Comparison of ENCODE assay signal across 13 cellular contexts in the genomic region with DNA sequence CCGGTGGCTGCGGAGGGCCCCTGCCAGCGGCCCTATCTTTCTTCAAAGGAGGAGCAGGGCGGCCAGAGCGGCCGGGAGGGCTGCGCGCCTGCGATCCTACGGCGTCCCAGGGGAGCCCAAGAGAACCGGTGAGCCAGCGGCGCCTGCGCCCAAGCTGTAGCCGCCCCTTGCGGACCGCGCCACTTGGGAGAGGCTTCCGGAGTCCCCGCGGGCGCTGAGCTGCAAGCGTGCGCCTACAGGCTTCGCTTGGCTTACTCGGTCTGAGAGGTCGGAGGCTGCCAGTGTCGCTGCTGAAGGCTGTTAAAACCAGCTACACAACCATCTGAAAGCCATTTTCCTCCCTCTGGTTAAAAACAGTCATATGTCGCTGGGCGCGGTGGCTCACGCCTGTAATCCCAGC. TPM values are rescaled to one million over a fixed set of nuclear protein-coding genes. Genes with fewer than 3 reads are reported as not detected.
A peak's percentile ranks its signal among the peaks of the same experiment; 100 is the strongest.
DNase-seq lines count a peak whose midpoint lies in the region; ATAC-seq, FAIRE-seq and TF ChIP-seq lines count a peak whose summit lies in the region.
"Not testable (repeated sequence)": the region's sequence is repeated elsewhere in the genome, so short reads cannot be mapped to it uniquely, and the experiment has no call there.
"Had no signal": no experiment of that assay in that cellular context is flagged by ENCODE, and none has a peak within 500 bp of the region (broad histone marks: within the 10 kb centered on the region; RNA-seq: fewer than 3 reads in every experiment).

No MANE protein-coding gene starts in this region.

- not testable (repeated sequence) for TF ChIP-seq POLR2A in K562 (conservative IDR thresholded peaks at IDR 0.05)

- H3K27me3 ChIP-seq in MG63; K562 (ENCODE audit: control insufficient read depth in 2 of 2, insufficient read depth in 2 of 2, low read length in 2 of 2); heart right ventricle; lung (ENCODE audit: control insufficient read depth, insufficient read depth): not testable (repeated sequence)

- H3K9me3 ChIP-seq in MG63; K562 (replicated peaks; ENCODE audit: control insufficient read depth, insufficient read depth, low read depth, low read length); heart right ventricle; kidney (ENCODE audit: control insufficient read depth in 1 of 2, low read length in 2 of 2); lung (ENCODE audit: control insufficient read depth in 2 of 2, insufficient read depth in 1 of 2, low read length in 1 of 2): not testable (repeated sequence)

- H3K4me3 Mint-ChIP-seq in stimulated activated memory B cell treated with anti-CD40 and anti-IgM and Interleukin-4, amounts not matched to agents 10 μg/mL and 1 μg/mL and 100 μg/mL, for 72 hours: not testable (repeated sequence)

- POLR2A ChIA-PET in K562 (lab: Yijun Ruan, JAX): not testable (repeated sequence)

- CTCF ChIA-PET in K562 (lab: Yijun Ruan, JAX; ENCODE audit: low intra/inter-chr PET ratio): not testable (repeated sequence)

- not testable (repeated sequence) for H3K4me1 Mint-ChIP-seq in stimulated activated memory B cell treated with anti-CD40 and anti-IgM and Interleukin-4, amounts not matched to agents 10 μg/mL and 1 μg/mL and 100 μg/mL, for 72 hours

- H3K4me3 ChIP-seq in MG63; K562; heart right ventricle; kidney (ENCODE audit: low read length in 2 of 2); lung: not testable (repeated sequence)

- peak; percentile 73 for ATAC-seq in K562
- ATAC-seq in heart right ventricle: peak in 5 of 8 donors; percentile 22 to 94 (median 67)
- ATAC-seq in lung (ENCODE audit: insufficient read depth, low FRiP score): peak; percentile 47
- peak; percentile 45 for ATAC-seq in stimulated activated memory B cell treated with anti-CD40 and anti-IgM and Interleukin-4, amounts not matched to agents 10 μg/mL and 1 μg/mL and 100 μg/mL, for 72 hours

- not testable (repeated sequence) for TF ChIP-seq EP300 in K562 (IDR thresholded peaks at IDR 0.05; ENCODE audit: low read length)

- DNase-seq in Ammon's horn (ENCODE audit: low spot score) (peak; percentile 1), MG63 (peak; percentile 37), K562 (ENCODE audit: extremely low read depth in 1 of 4, low spot score in 3 of 4) (peak in 1 of 4 experiments; percentile 0), kidney (peak; percentile 65)
- DNase-seq in heart right ventricle; lung (ENCODE audit: low spot score): not testable (repeated sequence)

- H3K9me3 Mint-ChIP-seq in stimulated activated memory B cell treated with anti-CD40 and anti-IgM and Interleukin-4, amounts not matched to agents 10 μg/mL and 1 μg/mL and 100 μg/mL, for 72 hours: not testable (repeated sequence)

- not testable (repeated sequence) for H3K79me2 ChIP-seq in K562 (ENCODE audit: control insufficient read depth, insufficient read depth, low read length)

- not testable (repeated sequence) for H3K36me3 ChIP-seq in MG63; K562 (ENCODE audit: control insufficient read depth, insufficient read depth, low read length); heart right ventricle; kidney (ENCODE audit: control insufficient read depth in 1 of 2, insufficient read depth in 2 of 2, low read length in 2 of 2); lung (ENCODE audit: control insufficient read depth in 2 of 2, insufficient read depth in 2 of 2, low read length in 2 of 2)

- H3K4me1 ChIP-seq in K562 (replicated peaks in 1 of 2; ENCODE audit: control insufficient read depth in 2 of 2, insufficient read depth in 2 of 2, low read length in 2 of 2); heart right ventricle; kidney (ENCODE audit: control insufficient read depth in 1 of 2, insufficient read depth in 1 of 2, low read depth in 1 of 2, low read length in 2 of 2); lung (ENCODE audit: control insufficient read depth in 2 of 2, insufficient read depth in 2 of 2, low read length in 2 of 2): not testable (repeated sequence)

- not testable (repeated sequence) for H3K27ac Mint-ChIP-seq in stimulated activated memory B cell treated with anti-CD40 and anti-IgM and Interleukin-4, amounts not matched to agents 10 μg/mL and 1 μg/mL and 100 μg/mL, for 72 hours

- not testable (repeated sequence) for H3K27me3 Mint-ChIP-seq in stimulated activated memory B cell treated with anti-CD40 and anti-IgM and Interleukin-4, amounts not matched to agents 10 μg/mL and 1 μg/mL and 100 μg/mL, for 72 hours

- intact Hi-C loops in K562 (cut with micrococcal nuclease); heart right ventricle (cut with DNase I); kidney (cut with DNase I): not testable (repeated sequence)

- 20% methylated on average over 10 of the region's 33 CpGs for WGBS in K562 (ENCODE audit: insufficient coverage, low coverage, missing lambda C conversion rate)
- 75 to 79% methylated on average over 10 to 14 of the region's 33 CpGs for WGBS in heart right ventricle, 2 donors
- 39 to 81% methylated on average over 14 to 17 of the region's 33 CpGs for WGBS in lung, 2 donors

- not testable (repeated sequence) for BruUV-seq in K562 (replicated peaks; lab: Mats Ljungman, UMichigan)

- not testable (repeated sequence) for H3K27ac ChIP-seq in K562 (ENCODE audit: extremely low read depth, low read depth, low read length); heart right ventricle; kidney (ENCODE audit: low read depth in 2 of 2, low read length in 2 of 2); lung (ENCODE audit: low read depth in 1 of 2, low read length in 1 of 2)

- H3K9ac ChIP-seq in K562 (ENCODE audit: insufficient read depth in 1 of 2, low read depth in 2 of 2, low read length in 2 of 2); kidney (ENCODE audit: low read length in 2 of 2): not testable (repeated sequence)

- not testable (repeated sequence) for FAIRE-seq in K562 (lab: Jason Lieb, UNC); kidney (lab: Jason Lieb, UNC)

- H2AFZ ChIP-seq in K562 (ENCODE audit: low read depth, low read length): not testable (repeated sequence)

- not testable (repeated sequence) for TF ChIP-seq CTCF in K562 (IDR thresholded peaks at IDR 0.05 in 2 of 3, conservative IDR thresholded peaks at IDR 0.05 in 1 of 3; ENCODE audit: insufficient read depth in 2 of 3, low read depth in 1 of 3, low read length in 3 of 3); heart right ventricle (IDR thresholded peaks at IDR 0.05); kidney (IDR thresholded peaks at IDR 0.05; ENCODE audit: borderline replicate concordance, extremely low read depth, insufficient read depth); lung (IDR thresholded peaks at IDR 0.05; ENCODE audit: control extremely low read depth, extremely low read depth)

- in situ Hi-C loops in K562 (cut with MboI): loop anchor here (5.0 kb wide), 1 partner anchor 1836 kb away; no protein-coding TSS in a partner anchor

- TF ChIP-seq RAD21 in K562 (CRISPR knock-in tag; conservative IDR thresholded peaks at IDR 0.05 in 1 of 2, IDR thresholded peaks at IDR 0.05 in 1 of 2): not testable (repeated sequence)

- H4K20me1 ChIP-seq in K562 (replicated peaks; ENCODE audit: control insufficient read depth, insufficient read depth, low read length): not testable (repeated sequence)

- H3K9me1 ChIP-seq in K562 (ENCODE audit: control insufficient read depth, insufficient read depth, low read length): not testable (repeated sequence)

- not testable (repeated sequence) for H3K4me2 ChIP-seq in K562 (ENCODE audit: insufficient read depth, low read length)

- not testable (repeated sequence) for H3K36me3 Mint-ChIP-seq in stimulated activated memory B cell treated with anti-CD40 and anti-IgM and Interleukin-4, amounts not matched to agents 10 μg/mL and 1 μg/mL and 100 μg/mL, for 72 hours

RNA-seq across cellular contexts. Expression of gene GOLGA6L22, which starts 40.0 kb away (rescaled TPM):
- not detected in 2 replicates for total RNA-seq in MG63 (2014; rRNA removed; shearing (Covaris generic); ENCODE audit: low replicate concordance)
- not detected in 2 replicates for total RNA-seq in K562 (2011; cell fraction: chromatin; rRNA removed; ENCODE audit: low replicate concordance)
- not detected in 2 replicates for total RNA-seq in K562 (2011; cell fraction: nucleolus; rRNA removed)
- total RNA-seq in K562 (2011; cell fraction: nucleoplasm; rRNA removed): not detected in 2 replicates
- not detected in 2 replicates for total RNA-seq in K562 (2014; rRNA removed)
- not detected in 2 replicates for total RNA-seq in K562 (2014; rRNA removed; fragmentation: Illumina TruSeq; extraction: Trizol)
- total RNA-seq in K562 (2015; rRNA removed; fragmentation: Illumina TruSeq; extraction: Trizol): not detected in 2 replicates
- total RNA-seq in K562 (2021): not detected in 2 replicates
- polyA plus RNA-seq in K562 (2011; rRNA removed): not detected in 2 replicates
- not detected in 2 replicates for polyA plus RNA-seq in K562 (2011; cell fraction: cytosol; rRNA removed)
- not detected in 2 replicates for polyA plus RNA-seq in K562 (2011; cell fraction: nucleus; rRNA removed)
- polyA plus RNA-seq in K562 (2012): 0.03 TPM in 1 of 2 replicates, not detected in the other
- not detected in 2 replicates for polyA plus RNA-seq in K562 (2014; fragmentation: Illumina TruSeq; extraction: Trizol)
- polyA plus RNA-seq in K562 (2014; fragmentation: Nextera tagmentation; extraction: Ambion mirVana): not detected
- polyA plus RNA-seq in K562 (2014; rRNA removed): not detected in 2 replicates
- not detected in 2 replicates for polyA minus RNA-seq in K562 (2011; rRNA and poly(A)+ RNA removed)
- polyA minus RNA-seq in K562 (2011; cell fraction: cytosol; rRNA and poly(A)+ RNA removed): not detected in 2 replicates
- polyA minus RNA-seq in K562 (2011; cell fraction: nucleus; rRNA and poly(A)+ RNA removed): not detected in 2 replicates
- total RNA-seq in heart right ventricle: not detected
- polyA plus RNA-seq in heart right ventricle: not detected
- not detected for total RNA-seq in kidney
- polyA plus RNA-seq in kidney (ENCODE audit: insufficient read depth, low read depth, low replicate concordance): not detected
- total RNA-seq in lung: not detected
- polyA plus RNA-seq in lung: not detected
- total RNA-seq: CD4-positive, alpha-beta T cell; G401; OCI-LY7; Peyer's patch; SJSA1 had no signal
- polyA plus RNA-seq: IgD-negative memory B cell had no signal
